19 cellular contexts compared by ENCODE assay signal in the genomic region with DNA sequence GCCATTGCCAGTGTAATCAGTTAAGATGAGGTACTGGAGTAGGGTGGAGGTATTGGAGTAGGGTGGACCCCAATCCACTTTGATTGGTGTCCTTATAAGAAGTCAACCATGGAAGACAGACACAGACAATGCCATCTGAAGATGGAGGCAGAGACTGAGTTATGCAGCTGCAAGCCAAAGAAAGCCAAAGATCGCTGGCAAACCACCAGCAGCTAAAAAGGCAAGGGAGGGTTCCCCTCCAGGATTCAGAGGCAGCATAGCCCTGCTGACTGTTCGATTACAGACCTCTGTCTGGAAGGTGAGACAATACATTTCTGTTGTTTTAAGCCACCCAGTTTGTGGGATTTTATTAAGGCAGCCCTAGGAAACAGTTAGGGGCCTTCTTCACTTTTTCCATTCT. TPM values are rescaled to one million over a fixed set of nuclear protein-coding genes. Genes with fewer than 3 reads are reported as not detected.
DNase-seq lines count a peak whose midpoint lies in the region; ATAC-seq and TF ChIP-seq lines count a peak whose summit lies in the region.
"Had no signal": no experiment of that assay in that cellular context is flagged by ENCODE, and none has a peak within 500 bp of the region (broad histone marks: within the 10 kb centered on the region; RNA-seq: fewer than 3 reads in every experiment).

No MANE protein-coding gene starts in this region.

- ATAC-seq in heart left ventricle (peak in 3 of 4 donors; percentile 32 to 71 (median 65)), psoas muscle (peak in 3 of 4 donors; percentile 27 to 60 (median 39)), GM21825 (IDR thresholded peaks at IDR 0.05; ENCODE audit: unreplicated experiment) (no peak), GM18858 (IDR thresholded peaks at IDR 0.05; ENCODE audit: unreplicated experiment) (no peak)

- WGBS in heart left ventricle, 4 donors: 28 to 42% (median 36%) methylated on average over 2 of the region's 2 CpGs
- 12 to 31% (median 23%) methylated on average over 2 of the region's 2 CpGs for WGBS in psoas muscle, 3 donors

- H3K36me3 ChIP-seq in heart left ventricle (peaks cover 0 to 22% (median 0%) of the 10 kb centered on the region in 9 donors), psoas muscle (ENCODE audit: insufficient read depth in 1 of 2, low read depth in 1 of 2) (no peaks in the 10 kb centered on the region)
- H3K36me3 ChIP-seq: HAP-1 had no signal

- H3K27me3 ChIP-seq in heart left ventricle (no peaks in the 10 kb centered on the region), psoas muscle (ENCODE audit: insufficient read depth in 3 of 3, low read length in 2 of 3) (no peaks in the 10 kb centered on the region)

- H3K4me3 ChIP-seq in heart left ventricle: no peak overlapping the region
- H3K4me3 ChIP-seq in psoas muscle: no peak overlapping the region
- H3K4me3 ChIP-seq: HAP-1 had no signal

- intact Hi-C loops in heart left ventricle (cut with DNase I): loop anchor here in 2 of 10 donors (10.0 kb wide), 2 partner anchors 92 to 518 kb away; no protein-coding TSS in a partner anchor
- intact Hi-C loops in cardiac septum (cut with DNase I): no loop called here
- intact Hi-C loops in psoas muscle (cut with DNase I): no loop called here

- H3K9me3 ChIP-seq in heart left ventricle: no peaks in the 10 kb centered on the region
- no peaks in the 10 kb centered on the region for H3K9me3 ChIP-seq in psoas muscle
- H3K9me3 ChIP-seq: HAP-1 had no signal

- H3K27ac ChIP-seq in heart left ventricle: no peak overlapping the region
- no peak overlapping the region for H3K27ac ChIP-seq in psoas muscle
- H3K27ac ChIP-seq: RWPE1 had no signal

- peaks cover 0 to 5% (median 0%) of the 10 kb centered on the region in 12 donors for H3K4me1 ChIP-seq in heart left ventricle
- no peaks in the 10 kb centered on the region for H3K4me1 ChIP-seq in psoas muscle
- H3K4me1 ChIP-seq: HAP-1 had no signal

- TF ChIP-seq CTCF in heart left ventricle (IDR thresholded peaks at IDR 0.05) (peak in 4 of 12 donors; percentile 11 to 18 (median 16)), psoas muscle (IDR thresholded peaks at IDR 0.05) (no peak)

- TF ChIP-seq POLR2A in heart left ventricle (IDR thresholded peaks at IDR 0.05): no peak

- DNase-seq in heart left ventricle (peak in 3 of 5 donors; percentile 35 to 49 (median 37)), cardiac septum (ENCODE audit: low spot score) (no peak), fibroblast of peridontal ligament (ENCODE audit: extremely low read depth) (peak; percentile 72), psoas muscle (no peak), AG20443 (ENCODE audit: low spot score) (no peak), activated T-cell treated with anti-CD3 and anti-CD28 coated beads for 4 hours (no peak)
- DNase-seq: COR-L47, DMS153, NCI-H1436, NCI-H2081, NCI-H524 had no signal

RNA-seq across cellular contexts. Expression of a gene that starts 30.5 kb away (rescaled TPM):
- total RNA-seq in heart left ventricle: 1,000 to 10,000 TPM in 8 of 9 donors, 100 to 1,000 TPM in 1; 890 to 3,872 (median 1,758) TPM
- polyA plus RNA-seq in heart left ventricle: 1,000 to 10,000 TPM; 1,102 to 2,805 TPM
- total RNA-seq in cardiac septum: 1,231 TPM
- 100 to 1,000 TPM; 517 to 907 (median 611) TPM for total RNA-seq in psoas muscle
- polyA plus RNA-seq in psoas muscle: 1,000 to 10,000 TPM in 1 of 3 donors, 100 to 1,000 TPM in 2; 606 to 1,358 (median 830) TPM
- total RNA-seq: LHCN-M2, OCI-LY7 had no signal
- polyA plus RNA-seq: CD14-positive monocyte, IgD-negative memory B cell had no signal

Comparison
In these comparisons a context has a peak if more than half of its experiments do, and no peak if none do; other contexts are left out.
1. DNase-seq: peak in heart left ventricle (3 of 5) and fibroblast of peridontal ligament (single experiment); none in cardiac septum (single experiment), psoas muscle (0 of 2), AG20443 (single experiment) and activated T-cell treated with anti-CD3 and anti-CD28 coated beads for 4 hours (single experiment).
2. ATAC-seq: peak in heart left ventricle (3 of 4) and psoas muscle (3 of 4); none in GM21825 (single experiment) and GM18858 (single experiment).